In the genomic region with DNA sequence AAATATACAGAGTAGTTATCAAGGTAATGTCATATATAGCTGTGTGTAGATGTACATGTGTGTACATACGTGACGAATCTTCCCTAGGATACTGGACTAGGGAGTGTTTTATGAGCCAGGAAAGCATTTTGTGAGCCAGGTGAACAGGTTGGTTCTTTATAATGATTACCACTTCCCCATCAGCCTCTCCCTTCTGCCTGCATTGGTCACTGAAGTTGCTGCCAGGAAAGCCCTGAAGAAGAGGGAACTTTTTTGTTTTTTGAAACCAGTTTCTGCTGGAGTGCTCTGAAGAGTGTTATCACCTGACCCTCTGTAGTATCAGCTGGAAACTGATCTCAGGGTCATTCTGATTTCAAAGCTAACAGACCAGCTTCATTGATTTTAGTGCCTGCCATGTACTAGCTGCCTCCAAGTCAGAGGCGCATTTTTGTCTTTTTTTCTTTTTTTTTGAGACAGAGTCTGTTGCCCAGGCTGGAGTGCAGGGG, we compare ENCODE assay signal across 13 cellular contexts. TPM values are rescaled to one million over a fixed set of nuclear protein-coding genes. Genes with fewer than 3 reads are reported as not detected.
DNase-seq lines count a peak whose midpoint lies in the region; ATAC-seq and TF ChIP-seq lines count a peak whose summit lies in the region.
"Had no signal": no experiment of that assay in that cellular context is flagged by ENCODE, and none has a peak within 500 bp of the region (broad histone marks: within the 10 kb centered on the region; RNA-seq: fewer than 3 reads in every experiment).

No MANE protein-coding gene starts in this region.

- H3K4me3 Mint-ChIP-seq in brain: peak overlapping the region in 1 of 5 experiments; percentile 2

- H3K27me3 Mint-ChIP-seq in brain: no peaks in the 10 kb centered on the region
- H3K27me3 Mint-ChIP-seq: naive thymus-derived CD4-positive, alpha-beta T cell had no signal

- H3K36me3 Mint-ChIP-seq in brain: peaks cover 64% of the 10 kb centered on the region

- DNase-seq in DMS53 (lab: John Stamatoyannopoulos, UW) (peak; percentile 70), DMS53 treated with DMSO at 0.1 percent for 48 hours (lab: John Stamatoyannopoulos, UW; ENCODE audit: unreplicated experiment) (no peak), left lung (no peak), tibial nerve (ENCODE audit: low spot score in 2 of 2) (no peak), hippocampal formation (lab: John Stamatoyannopoulos, UW) (no peak), T-helper 9 cell (no peak), AG08396 (ENCODE audit: low spot score) (no peak)
- DNase-seq: 8988T; naive thymus-derived CD4-positive, alpha-beta T cell; NCI-H1436 treated with DMSO at 0.1 percent for 48 hours; stimulated activated CD4-positive, alpha-beta T cell treated with anti-CD3 and anti-CD28 coated beads, Interleukin-15, amount 100 ng/mL, for 24 hours had no signal

- intact Hi-C loops in left lung (cut with DNase I): no loop called here

- TF ChIP-seq POLR2A in tibial nerve (IDR thresholded peaks at IDR 0.05): no peak

- H3K9me3 ChIP-seq in left lung: no peaks in the 10 kb centered on the region
- H3K9me3 ChIP-seq in tibial nerve: no peaks in the 10 kb centered on the region

- no peak for TF ChIP-seq EP300 in tibial nerve (IDR thresholded peaks at IDR 0.05)

- H3K27ac ChIP-seq in left lung (peak overlapping the region; percentile 62 to 88), tibial nerve (peak overlapping the region in 3 of 4 donors; percentile 9 to 82 (median 72))

- peak overlapping the region; percentile 5 to 93 (median 62) for H3K27ac Mint-ChIP-seq in brain

- H3K4me1 Mint-ChIP-seq in brain: peaks cover 31% of the 10 kb centered on the region

- H3K36me3 ChIP-seq in left lung (peaks cover 0 to 51% of the 10 kb centered on the region in 2 donors), tibial nerve (peaks cover 0 to 56% (median 3%) of the 10 kb centered on the region in 3 donors)

- H3K4me3 ChIP-seq in left lung (no peak overlapping the region), tibial nerve (no peak overlapping the region)

- H3K4me1 ChIP-seq in left lung (peaks cover 14 to 63% of the 10 kb centered on the region in 2 donors), tibial nerve (peaks cover 0 to 17% (median 12%) of the 10 kb centered on the region in 4 donors)

- H3K27me3 ChIP-seq in left lung (no peaks in the 10 kb centered on the region), tibial nerve (no peaks in the 10 kb centered on the region)

- TF ChIP-seq CTCF in brain (conservative IDR thresholded peaks at IDR 0.05) (no peak), left lung (IDR thresholded peaks at IDR 0.05) (no peak), tibial nerve (IDR thresholded peaks at IDR 0.05) (no peak)

- peak; percentile 45 for ATAC-seq in left lung
- ATAC-seq: naive thymus-derived CD4-positive, alpha-beta T cell had no signal

- H3K9me3 Mint-ChIP-seq in brain: no peaks in the 10 kb centered on the region
- H3K9me3 Mint-ChIP-seq: naive thymus-derived CD4-positive, alpha-beta T cell had no signal

- WGBS in tibial nerve, 2 donors: 71 to 94% methylated on average over 3 of the region's 3 CpGs

RNA-seq across cellular contexts. Expression of gene ST14, which starts 14.2 kb away (rescaled TPM):
- polyA plus RNA-seq in brain (ENCODE audit: insufficient read depth, low read depth, low replicate concordance): 13.7 TPM
- total RNA-seq in left lung: 100 to 1,000 TPM in 1 of 2 donors, 10 to 100 TPM in 1; 80.6 to 107 TPM
- total RNA-seq in tibial nerve: 10 to 100 TPM in 1 of 4 donors, 1 to 10 TPM in 3; 1.5 to 10.8 (median 2.6) TPM
- total RNA-seq: Daoy had no signal

Comparison
In these comparisons a context has a peak if more than half of its experiments do, and no peak if none do; other contexts are left out.
1. RNA of gene ST14, which starts 14.2 kb away (total RNA-seq): 80.6 to 107 TPM in left lung; 1.5 to 10.8 TPM in tibial nerve; every median in the first group is over 4 times any median in the second.